ENCODE assay signal across 10 cellular contexts in the genomic region with DNA sequence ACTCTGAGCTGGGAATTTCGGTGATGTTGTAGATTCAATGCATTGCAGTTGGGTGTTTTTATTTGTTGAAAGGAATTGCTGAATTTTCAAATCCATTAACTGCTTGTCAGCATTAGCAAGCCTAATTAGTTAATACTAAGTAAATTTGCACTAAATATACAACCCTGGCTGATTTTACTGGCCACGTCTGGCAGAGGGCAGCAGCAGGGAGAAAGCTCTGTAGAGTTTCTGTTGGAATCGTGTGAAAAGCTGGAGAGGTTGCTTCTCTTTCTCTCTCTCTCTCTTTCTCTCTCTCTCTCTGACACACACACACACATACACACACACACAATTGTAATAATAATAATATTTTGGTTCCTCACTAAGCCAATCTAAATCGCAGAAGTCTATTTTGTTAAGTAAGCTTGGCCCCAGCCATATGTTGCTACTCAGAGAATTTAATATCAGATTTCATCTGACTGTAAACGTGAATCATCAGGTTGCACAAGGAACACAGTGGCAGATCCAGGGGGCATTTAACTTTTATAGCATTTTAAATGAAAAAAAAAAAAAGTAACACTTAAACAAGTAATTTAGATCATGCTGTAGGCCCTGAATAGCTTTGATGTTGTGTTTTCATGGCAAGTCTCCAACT.
DNase-seq lines count a peak whose midpoint lies in the region; ATAC-seq, FAIRE-seq and TF ChIP-seq lines count a peak whose summit lies in the region.
"Had no signal": no experiment of that assay in that cellular context is flagged by ENCODE, and none has a peak within 500 bp of the region (broad histone marks: within the 10 kb centered on the region; RNA-seq: fewer than 3 reads in every experiment).

No MANE protein-coding gene starts in this region.

- H3K9me3 ChIP-seq in keratinocyte (ENCODE audit: control insufficient read depth, low read depth, low read length): no peaks in the 10 kb centered on the region
- H3K9me3 ChIP-seq in effector memory CD4-positive, alpha-beta T cell (ENCODE audit: control insufficient read depth, low read length): no peaks in the 10 kb centered on the region

- no peaks in the 10 kb centered on the region for H3K9me1 ChIP-seq in keratinocyte (ENCODE audit: control insufficient read depth, extremely low read depth, insufficient read depth, low read length)

- no peaks in the 10 kb centered on the region for H3K27me3 ChIP-seq in keratinocyte (ENCODE audit: control insufficient read depth, extremely low read depth, insufficient read depth, low read length)
- no peaks in the 10 kb centered on the region for H3K27me3 ChIP-seq in effector memory CD4-positive, alpha-beta T cell (replicated peaks; ENCODE audit: control insufficient read depth, insufficient read depth, low read length, poor library complexity, severe bottlenecking)

- POLR2A ChIA-PET in AG04449 (lab: Yijun Ruan, JAX): interaction anchor here (0.7 to 1.0 kb wide), 3 partner anchors 25 to 645 kb away, joined by 3 to 4 read pairs (median 3); partner anchors contain the start of gene RMND1

- dilution Hi-C loops in keratinocyte (cut with MboI; ENCODE audit: extremely low pct_ligation_motif_present, low sequenced_read_pairs): no loop called here

- H3K36me3 ChIP-seq in keratinocyte (ENCODE audit: control insufficient read depth in 2 of 2, extremely low read depth in 1 of 2, insufficient read depth in 2 of 2, low read length in 2 of 2): no peaks in the 10 kb centered on the region
- no peaks in the 10 kb centered on the region for H3K36me3 ChIP-seq in effector memory CD4-positive, alpha-beta T cell (ENCODE audit: control insufficient read depth, insufficient read depth, low read length)

- ATAC-seq in HG02973 (IDR thresholded peaks at IDR 0.05; ENCODE audit: unreplicated experiment): no peak

- H4K20me1 ChIP-seq in keratinocyte (ENCODE audit: control insufficient read depth, extremely low read depth, insufficient read depth, low read length): no peaks in the 10 kb centered on the region

- no peaks in the 10 kb centered on the region for H3K79me2 ChIP-seq in keratinocyte (ENCODE audit: control insufficient read depth, insufficient read depth, low read length)

- no peak overlapping the region for H3K9ac ChIP-seq in keratinocyte (ENCODE audit: control insufficient read depth, extremely low read depth, insufficient read depth, low read length)

- peak overlapping the region; percentile 65 for H2AFZ ChIP-seq in keratinocyte (ENCODE audit: control insufficient read depth, low read length)

- in situ Hi-C loops in astrocyte of the spinal cord (cut with HindIII; ENCODE audit: low sequenced_read_pairs): no loop called here

- FAIRE-seq in keratinocyte (lab: Jason Lieb, UNC): no peak

- H3K27ac ChIP-seq in keratinocyte (ENCODE audit: control insufficient read depth, insufficient read depth, low read length): peak overlapping the region; percentile 83
- no peak overlapping the region for H3K27ac ChIP-seq in effector memory CD4-positive, alpha-beta T cell (ENCODE audit: insufficient read depth, low read length, poor library complexity, severe bottlenecking)

- H3K4me3 ChIP-seq in AG04449 (ENCODE audit: low read depth, low read length) (no peak overlapping the region), astrocyte of the spinal cord (ENCODE audit: low read depth, low read length) (no peak overlapping the region), keratinocyte (ENCODE audit: control insufficient read depth in 2 of 3, extremely low read depth in 1 of 3, insufficient read depth in 2 of 3, low read depth in 1 of 3, low read length in 3 of 3) (no peak overlapping the region)
- H3K4me3 ChIP-seq in effector memory CD4-positive, alpha-beta T cell (ENCODE audit: insufficient read depth, low read depth, low read length, poor library complexity, severe bottlenecking): no peak overlapping the region

- TF ChIP-seq CTCF in AG04449 (IDR thresholded peaks at IDR 0.05; ENCODE audit: insufficient read depth, low read length, missing control alignments) (peak; percentile 14), astrocyte of the spinal cord (IDR thresholded peaks at IDR 0.05; ENCODE audit: low read depth, low read length) (peak; percentile 28), keratinocyte (optimal IDR thresholded peaks at IDR 0.05 in 1 of 3, IDR thresholded peaks at IDR 0.05 in 1 of 3, conservative IDR thresholded peaks at IDR 0.05 in 1 of 3; ENCODE audit: extremely low read depth in 1 of 3, insufficient read depth in 2 of 3, low read length in 3 of 3) (peak in 1 of 3 experiments; percentile 23)

- peak overlapping the region; percentile 54 for H3K4me2 ChIP-seq in keratinocyte (ENCODE audit: control insufficient read depth, extremely low read depth, insufficient read depth, low read depth, low read length)

- peaks cover 59% of the 10 kb centered on the region for H3K4me1 ChIP-seq in keratinocyte (ENCODE audit: control insufficient read depth, extremely low read depth, insufficient read depth, low read length)
- H3K4me1 ChIP-seq in effector memory CD4-positive, alpha-beta T cell (ENCODE audit: control insufficient read depth, insufficient read depth, low read length, poor library complexity, severe bottlenecking): no peaks in the 10 kb centered on the region

- peak; percentile 89 for DNase-seq in AG04449 (ENCODE audit: low read depth, low spot score)
- peak; percentile 74 for DNase-seq in HT1080 (ENCODE audit: low read depth)
- DNase-seq in astrocyte of the spinal cord (ENCODE audit: low read depth, low spot score): peak; percentile 93
- DNase-seq in keratinocyte (ENCODE audit: low read depth, low spot score): no peak
- DNase-seq in iPS-NIHi11 (ENCODE audit: low spot score): no peak
- DNase-seq in NCI-H1436 (lab: John Stamatoyannopoulos, UW): no peak
- no peak for DNase-seq in effector memory CD4-positive, alpha-beta T cell
- DNase-seq: C1 segment of cervical spinal cord, NCI-H2081 had no signal

- CTCF ChIA-PET in AG04449 (lab: Yijun Ruan, JAX): interaction anchor here (1.4 to 2.2 kb wide), 2 partner anchors 61 to 331 kb away, joined by 3 to 11 read pairs; no protein-coding TSS in a partner anchor

Comparison
In these comparisons a context has a peak if more than half of its experiments do, and no peak if none do; other contexts are left out.
1. DNase-seq: peak in AG04449 (single experiment), HT1080 (single experiment) and astrocyte of the spinal cord (single experiment); none in keratinocyte (single experiment), iPS-NIHi11 (single experiment), NCI-H1436 (single experiment) and effector memory CD4-positive, alpha-beta T cell (0 of 3).